Comparison of ENCODE assay signal across 13 cellular contexts in genomic region chr13:98214707-98215106, GRCh38. TPM values are rescaled to one million over a fixed set of nuclear protein-coding genes. Genes with fewer than 3 reads are reported as not detected.
DNase-seq lines count a peak whose midpoint lies in the region; ATAC-seq and TF ChIP-seq lines count a peak whose summit lies in the region.
"Had no signal": no experiment of that assay in that cellular context is flagged by ENCODE, and none has a peak within 500 bp of the region (broad histone marks: within the 10 kb centered on the region; RNA-seq: fewer than 3 reads in every experiment).

No MANE protein-coding gene starts in this region.

- H3K9me3 Mint-ChIP-seq in HFFc6: peaks cover 5% of the 10 kb centered on the region; the same call in 1 of the 2 replicates
- H3K9me3 Mint-ChIP-seq in naive thymus-derived CD8-positive, alpha-beta T cell: peaks cover 0 to 10% (median 3%) of the 10 kb centered on the region in 9 donors
- H3K9me3 Mint-ChIP-seq in stimulated activated naive B cell treated with anti-CD40 and anti-IgM and Interleukin-4, amounts not matched to agents 10 μg/mL and 1 μg/mL and 100 μg/mL, for 72 hours: peaks cover 0 to 5% of the 10 kb centered on the region in 2 donors
- H3K9me3 Mint-ChIP-seq: activated T-cell treated with anti-CD3 and anti-CD28 coated beads, Interleukin-2, amount 50 U/mL, for 24 hours had no signal

- H3K27me3 ChIP-seq in SJSA1 (replicated peaks): no peaks in the 10 kb centered on the region
- H3K27me3 ChIP-seq in suprapubic skin: no peaks in the 10 kb centered on the region

- H3K4me3 ChIP-seq in SJSA1 (no peak overlapping the region), suprapubic skin (no peak overlapping the region)

- TF ChIP-seq CTCF in HFFc6 (IDR thresholded peaks at IDR 0.05) (no peak), suprapubic skin (IDR thresholded peaks at IDR 0.05) (no peak)

- TF ChIP-seq EP300 in suprapubic skin (IDR thresholded peaks at IDR 0.05): no peak

- H3K9me3 ChIP-seq in SJSA1 (replicated peaks): no peaks in the 10 kb centered on the region
- no peaks in the 10 kb centered on the region for H3K9me3 ChIP-seq in suprapubic skin

- H3K36me3 ChIP-seq in SJSA1 (peaks cover 21% of the 10 kb centered on the region), suprapubic skin (peaks cover 4% of the 10 kb centered on the region)

- 58% methylated on average over 6 of the region's 6 CpGs for WGBS in suprapubic skin

- no peak for ATAC-seq in naive thymus-derived CD8-positive, alpha-beta T cell
- no peak for ATAC-seq in stimulated activated naive B cell treated with anti-CD40 and anti-IgM and Interleukin-4, amounts not matched to agents 10 μg/mL and 1 μg/mL and 100 μg/mL, for 72 hours (replicated peaks)

- peaks cover 33% of the 10 kb centered on the region for H3K36me3 Mint-ChIP-seq in HFFc6 (ENCODE audit: low read depth)
- H3K36me3 Mint-ChIP-seq in naive thymus-derived CD8-positive, alpha-beta T cell: no peaks in the 10 kb centered on the region
- H3K36me3 Mint-ChIP-seq in stimulated activated naive B cell treated with anti-CD40 and anti-IgM and Interleukin-4, amounts not matched to agents 10 μg/mL and 1 μg/mL and 100 μg/mL, for 72 hours: no peaks in the 10 kb centered on the region
- H3K36me3 Mint-ChIP-seq: CD4-positive, CD25-positive, alpha-beta regulatory T cell had no signal

- peaks cover 5% of the 10 kb centered on the region for H3K27me3 Mint-ChIP-seq in HFFc6 (ENCODE audit: insufficient read depth)
- peaks cover 0 to 12% (median 5%) of the 10 kb centered on the region in 5 donors for H3K27me3 Mint-ChIP-seq in naive thymus-derived CD8-positive, alpha-beta T cell
- H3K27me3 Mint-ChIP-seq in stimulated activated naive B cell treated with anti-CD40 and anti-IgM and Interleukin-4, amounts not matched to agents 10 μg/mL and 1 μg/mL and 100 μg/mL, for 72 hours: peaks cover 0 to 4% of the 10 kb centered on the region in 2 donors

- H3K27ac ChIP-seq in SJSA1 (peak overlapping the region; percentile 13; the same call in 1 of the 2 replicates), suprapubic skin (peak overlapping the region; percentile 5)

- peak overlapping the region; percentile 95 for H3K27ac Mint-ChIP-seq in HFFc6
- no peak overlapping the region for H3K27ac Mint-ChIP-seq in naive thymus-derived CD8-positive, alpha-beta T cell
- H3K27ac Mint-ChIP-seq in stimulated activated naive B cell treated with anti-CD40 and anti-IgM and Interleukin-4, amounts not matched to agents 10 μg/mL and 1 μg/mL and 100 μg/mL, for 72 hours: no peak overlapping the region
- H3K27ac Mint-ChIP-seq: activated T-cell treated with anti-CD3 and anti-CD28 coated beads, Interleukin-2, amount 50 U/mL, for 24 hours; CD4-positive, CD25-positive, alpha-beta regulatory T cell had no signal

- peaks cover 75% of the 10 kb centered on the region for H3K4me1 Mint-ChIP-seq in HFFc6 (ENCODE audit: low read depth)
- no peaks in the 10 kb centered on the region for H3K4me1 Mint-ChIP-seq in naive thymus-derived CD8-positive, alpha-beta T cell
- H3K4me1 Mint-ChIP-seq in stimulated activated naive B cell treated with anti-CD40 and anti-IgM and Interleukin-4, amounts not matched to agents 10 μg/mL and 1 μg/mL and 100 μg/mL, for 72 hours: peaks cover 0 to 4% of the 10 kb centered on the region in 2 donors
- H3K4me1 Mint-ChIP-seq: CD4-positive, CD25-positive, alpha-beta regulatory T cell had no signal

- no peak for TF ChIP-seq POLR2A in suprapubic skin (IDR thresholded peaks at IDR 0.05)

- peaks cover 44% of the 10 kb centered on the region for H3K4me1 ChIP-seq in SJSA1 (replicated peaks)
- H3K4me1 ChIP-seq in suprapubic skin: peaks cover 19% of the 10 kb centered on the region

- POLR2A ChIA-PET in naive thymus-derived CD8-positive, alpha-beta T cell (lab: Charles Lee): no interaction called here

- H3K4me3 Mint-ChIP-seq in HFFc6: peak overlapping the region; percentile 66; the same call in 1 of the 2 replicates
- no peak overlapping the region for H3K4me3 Mint-ChIP-seq in naive thymus-derived CD8-positive, alpha-beta T cell
- no peak overlapping the region for H3K4me3 Mint-ChIP-seq in stimulated activated naive B cell treated with anti-CD40 and anti-IgM and Interleukin-4, amounts not matched to agents 10 μg/mL and 1 μg/mL and 100 μg/mL, for 72 hours
- H3K4me3 Mint-ChIP-seq: activated T-cell treated with anti-CD3 and anti-CD28 coated beads, Interleukin-2, amount 50 U/mL, for 24 hours; CD4-positive, CD25-positive, alpha-beta regulatory T cell had no signal

- DNase-seq in HFFc6 (no peak), SJSA1 (ENCODE audit: low read depth in 1 of 2, low spot score in 2 of 2) (no peak), kidney tubule cell (ENCODE audit: low spot score) (peak; percentile 75), suprapubic skin (ENCODE audit: low spot score in 2 of 2) (no peak)
- no peak for DNase-seq in naive thymus-derived CD8-positive, alpha-beta T cell
- no peak for DNase-seq in activated CD8-positive, alpha-beta memory T cell treated with anti-CD3 and anti-CD28 coated beads, Interleukin-2, amount 50 U/mL, for 48 hours
- DNase-seq in stimulated activated naive B cell treated with anti-CD40 and anti-IgM and Interleukin-4, amounts not matched to agents 10 μg/mL and 1 μg/mL and 100 μg/mL, for 72 hours: no peak
- DNase-seq: activated CD4-positive, CD25-positive, alpha-beta regulatory T cell treated with anti-CD3 and anti-CD28 coated beads, Interleukin-2, amount 50 U/mL, for 72 hours; activated T-cell treated with anti-CD3 and anti-CD28 coated beads, Interleukin-2, amount 50 U/mL, for 24 hours; CD4-positive, CD25-positive, alpha-beta regulatory T cell; NCI-H1048; stimulated activated naive CD4-positive, alpha-beta T cell had no signal

RNA-seq across cellular contexts. Expression of gene RNF113B, which starts 37.6 kb away (rescaled TPM):
- not detected for total RNA-seq in HFFc6 (2021; fragmentation: NEBNext Ultra II Directional; extraction: Animal tissue kit (Norgen Biotek cat#: 25700))
- total RNA-seq in SJSA1 (2014; rRNA removed; shearing (Covaris generic)): not detected in 2 replicates
- total RNA-seq in suprapubic skin: not detected
- total RNA-seq in naive thymus-derived CD8-positive, alpha-beta T cell: not detected
- not detected for polyA plus RNA-seq in naive thymus-derived CD8-positive, alpha-beta T cell
- total RNA-seq: CD4-positive, CD25-positive, alpha-beta regulatory T cell; glomerular endothelial cell had no signal
- polyA plus RNA-seq: CD4-positive, CD25-positive, alpha-beta regulatory T cell had no signal
